ENCODE assay signal across 1 cellular context in the genomic region with DNA sequence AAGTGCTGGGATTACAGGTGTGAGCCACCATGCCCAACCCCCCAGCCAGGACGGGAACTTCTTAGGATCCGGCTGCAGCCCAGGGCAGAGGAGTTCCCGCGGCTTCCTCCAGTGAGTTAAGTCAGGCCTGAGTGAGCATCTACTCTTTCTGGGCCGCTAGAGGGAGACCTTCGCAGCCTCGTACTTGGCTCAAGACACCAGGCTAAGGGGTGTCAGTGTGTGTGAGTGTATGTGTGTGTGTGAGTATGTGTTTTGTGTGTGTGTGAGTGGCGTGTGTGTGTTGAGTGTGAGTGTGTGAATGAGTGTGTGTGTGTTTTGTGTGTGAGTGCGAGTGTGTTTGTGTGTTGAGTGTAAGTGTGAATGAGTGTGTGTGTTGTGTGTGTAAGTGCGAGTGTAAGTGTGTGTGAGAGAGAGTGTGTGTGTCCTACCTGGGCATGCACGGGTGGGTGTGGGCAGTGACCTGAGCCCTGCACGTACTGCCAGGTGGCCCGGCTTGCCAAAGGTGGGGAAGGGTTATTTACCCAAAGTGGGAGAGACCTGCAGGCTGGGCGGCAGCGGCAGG.
A peak's percentile ranks its signal among the peaks of the same experiment; 100 is the strongest.
TF ChIP-seq lines count a peak whose summit lies in the region.

No MANE protein-coding gene starts in this region.

TF ChIP-seq in K562, 482 proteins besides CTCF, POLR2A, EP300 and RAD21 (continued from another document and continues in another):
- TF ChIP-seq, protein P1, sequence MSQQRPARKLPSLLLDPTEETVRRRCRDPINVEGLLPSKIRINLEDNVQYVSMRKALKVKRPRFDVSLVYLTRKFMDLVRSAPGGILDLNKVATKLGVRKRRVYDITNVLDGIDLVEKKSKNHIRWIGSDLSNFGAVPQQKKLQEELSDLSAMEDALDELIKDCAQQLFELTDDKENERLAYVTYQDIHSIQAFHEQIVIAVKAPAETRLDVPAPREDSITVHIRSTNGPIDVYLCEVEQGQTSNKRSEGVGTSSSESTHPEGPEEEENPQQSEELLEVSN (IDR thresholded peaks at IDR 0.05; ENCODE audit: borderline replicate concordance in 1 of 2, extremely low read depth in 1 of 2, insufficient read depth in 1 of 2, insufficient read length in 1 of 2, low read depth in 1 of 2, low read length in 1 of 2, poor library complexity in 1 of 2, severe bottlenecking in 1 of 2), result no peak
- TF ChIP-seq, protein P2, sequence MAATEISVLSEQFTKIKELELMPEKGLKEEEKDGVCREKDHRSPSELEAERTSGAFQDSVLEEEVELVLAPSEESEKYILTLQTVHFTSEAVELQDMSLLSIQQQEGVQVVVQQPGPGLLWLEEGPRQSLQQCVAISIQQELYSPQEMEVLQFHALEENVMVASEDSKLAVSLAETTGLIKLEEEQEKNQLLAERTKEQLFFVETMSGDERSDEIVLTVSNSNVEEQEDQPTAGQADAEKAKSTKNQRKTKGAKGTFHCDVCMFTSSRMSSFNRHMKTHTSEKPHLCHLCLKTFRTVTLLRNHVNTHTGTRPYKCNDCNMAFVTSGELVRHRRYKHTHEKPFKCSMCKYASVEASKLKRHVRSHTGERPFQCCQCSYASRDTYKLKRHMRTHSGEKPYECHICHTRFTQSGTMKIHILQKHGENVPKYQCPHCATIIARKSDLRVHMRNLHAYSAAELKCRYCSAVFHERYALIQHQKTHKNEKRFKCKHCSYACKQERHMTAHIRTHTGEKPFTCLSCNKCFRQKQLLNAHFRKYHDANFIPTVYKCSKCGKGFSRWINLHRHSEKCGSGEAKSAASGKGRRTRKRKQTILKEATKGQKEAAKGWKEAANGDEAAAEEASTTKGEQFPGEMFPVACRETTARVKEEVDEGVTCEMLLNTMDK (IDR thresholded peaks at IDR 0.05; ENCODE audit: borderline replicate concordance, insufficient read depth, low read depth, low read length, poor library complexity, severe bottlenecking), result peak; percentile 78
- TF ChIP-seq SMAD4 (CRISPR knock-in tag; conservative IDR thresholded peaks at IDR 0.05) (no peak), HMG20B (CRISPR knock-in tag; IDR thresholded peaks at IDR 0.05) (no peak), KLF1 (tag; IDR thresholded peaks at IDR 0.05) (no peak), DNMT1 (IDR thresholded peaks at IDR 0.05) (peak; percentile 100; the same call in 1 of the 2 replicates), SMARCA4 (IDR thresholded peaks at IDR 0.05) (peak; percentile 89), SUPT5H (IDR thresholded peaks at IDR 0.05) (peak; percentile 50), ETS2 (tag; IDR thresholded peaks at IDR 0.05; ENCODE audit: borderline replicate concordance, poor library complexity, severe bottlenecking) (no peak), KHSRP (IDR thresholded peaks at IDR 0.05) (peak; percentile 53; the same call in 1 of the 2 replicates), ZNF699 (CRISPR knock-in tag; IDR thresholded peaks at IDR 0.05; ENCODE audit: insufficient replicate concordance) (no peak), ZSCAN29 (IDR thresholded peaks at IDR 0.05) (peak; percentile 41; the same call in 1 of the 2 replicates), CBFA2T3 (IDR thresholded peaks at IDR 0.05) (peak; percentile 50), CC2D1A (IDR thresholded peaks at IDR 0.05) (peak; percentile 94), ZNF644 (tag; IDR thresholded peaks at IDR 0.05; ENCODE audit: low read depth) (peak; percentile 60; the same call in 1 of the 2 replicates), ATF7 (IDR thresholded peaks at IDR 0.05) (peak; percentile 53; the same call in 1 of the 2 replicates), SNIP1 (IDR thresholded peaks at IDR 0.05; ENCODE audit: low read depth) (0 out of 2 replicates have a peak, but pooled peaks have one; percentile 56), NFIC (IDR thresholded peaks at IDR 0.05) (peak; percentile 79), MCM3 (IDR thresholded peaks at IDR 0.05) (peak; percentile 96), MIER1 (IDR thresholded peaks at IDR 0.05; ENCODE audit: low read depth) (peak; percentile 83; the same call in 1 of the 2 replicates), TBL1XR1 (IDR thresholded peaks at IDR 0.05; ENCODE audit: low read length in 2 of 2) (0 out of 4 replicates have a peak, but pooled peaks of 1 of the 2 experiments have one; percentile 20), SMARCE1 (IDR thresholded peaks at IDR 0.05) (peak; percentile 83), MTA1 (IDR thresholded peaks at IDR 0.05; ENCODE audit: borderline replicate concordance) (peak; percentile 90), GABPB1 (CRISPR knock-in tag; IDR thresholded peaks at IDR 0.05) (0 out of 2 replicates have a peak, but pooled peaks have one; percentile 18), NONO (IDR thresholded peaks at IDR 0.05; ENCODE audit: low read depth in 2 of 2, low read length in 1 of 2) (no peak), EGR1 (conservative IDR thresholded peaks at IDR 0.05) (no peak), ARID1B (IDR thresholded peaks at IDR 0.05) (peak; percentile 84), FOXM1 (IDR thresholded peaks at IDR 0.05; ENCODE audit: low read depth) (no peak), FOXM1 (CRISPR knock-in tag; IDR thresholded peaks at IDR 0.05; ENCODE audit: low read depth) (no peak), KAT8 (IDR thresholded peaks at IDR 0.05; ENCODE audit: low read depth) (no peak), STAG1 (CRISPR knock-in tag; IDR thresholded peaks at IDR 0.05; ENCODE audit: borderline replicate concordance) (0 out of 2 replicates have a peak, but pooled peaks have one; percentile 11), PRPF4 (IDR thresholded peaks at IDR 0.05; ENCODE audit: insufficient read depth, low read depth, low read length, poor library complexity, severe bottlenecking) (no peak), XRCC5 (IDR thresholded peaks at IDR 0.05; ENCODE audit: low read depth, low read length) (0 out of 2 replicates have a peak, but pooled peaks have one; percentile 61), ZNF830 (CRISPR knock-in tag; IDR thresholded peaks at IDR 0.05) (no peak), ZNF551 (CRISPR knock-in tag; IDR thresholded peaks at IDR 0.05) (no peak), ELF4 (CRISPR knock-in tag; IDR thresholded peaks at IDR 0.05) (peak; percentile 92; the same call in 1 of the 2 replicates)
- TF ChIP-seq, protein P3, sequence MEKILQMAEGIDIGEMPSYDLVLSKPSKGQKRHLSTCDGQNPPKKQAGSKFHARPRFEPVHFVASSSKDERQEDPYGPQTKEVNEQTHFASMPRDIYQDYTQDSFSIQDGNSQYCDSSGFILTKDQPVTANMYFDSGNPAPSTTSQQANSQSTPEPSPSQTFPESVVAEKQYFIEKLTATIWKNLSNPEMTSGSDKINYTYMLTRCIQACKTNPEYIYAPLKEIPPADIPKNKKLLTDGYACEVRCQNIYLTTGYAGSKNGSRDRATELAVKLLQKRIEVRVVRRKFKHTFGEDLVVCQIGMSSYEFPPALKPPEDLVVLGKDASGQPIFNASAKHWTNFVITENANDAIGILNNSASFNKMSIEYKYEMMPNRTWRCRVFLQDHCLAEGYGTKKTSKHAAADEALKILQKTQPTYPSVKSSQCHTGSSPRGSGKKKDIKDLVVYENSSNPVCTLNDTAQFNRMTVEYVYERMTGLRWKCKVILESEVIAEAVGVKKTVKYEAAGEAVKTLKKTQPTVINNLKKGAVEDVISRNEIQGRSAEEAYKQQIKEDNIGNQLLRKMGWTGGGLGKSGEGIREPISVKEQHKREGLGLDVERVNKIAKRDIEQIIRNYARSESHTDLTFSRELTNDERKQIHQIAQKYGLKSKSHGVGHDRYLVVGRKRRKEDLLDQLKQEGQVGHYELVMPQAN (IDR thresholded peaks at IDR 0.05; ENCODE audit: borderline replicate concordance), result peak; percentile 90
- TF ChIP-seq, protein P4, sequence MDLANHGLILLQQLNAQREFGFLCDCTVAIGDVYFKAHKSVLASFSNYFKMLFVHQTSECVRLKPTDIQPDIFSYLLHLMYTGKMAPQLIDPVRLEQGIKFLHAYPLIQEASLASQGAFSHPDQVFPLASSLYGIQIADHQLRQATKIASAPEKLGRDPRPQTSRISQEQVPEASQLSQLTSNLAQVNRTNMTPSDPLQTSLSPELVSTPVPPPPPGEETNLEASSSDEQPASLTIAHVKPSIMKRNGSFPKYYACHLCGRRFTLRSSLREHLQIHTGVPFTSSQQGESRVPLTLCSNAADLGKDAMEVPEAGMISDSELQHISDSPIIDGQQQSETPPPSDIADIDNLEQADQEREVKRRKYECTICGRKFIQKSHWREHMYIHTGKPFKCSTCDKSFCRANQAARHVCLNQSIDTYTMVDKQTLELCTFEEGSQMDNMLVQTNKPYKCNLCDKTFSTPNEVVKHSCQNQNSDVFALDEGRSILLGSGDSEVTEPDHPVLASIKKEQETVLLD (IDR thresholded peaks at IDR 0.05), result peak; percentile 91
- TF ChIP-seq, protein P5, sequence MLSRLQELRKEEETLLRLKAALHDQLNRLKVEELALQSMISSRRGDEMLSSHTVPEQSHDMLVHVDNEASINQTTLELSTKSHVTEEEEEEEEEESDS (CRISPR knock-in tag; IDR thresholded peaks at IDR 0.05), result no peak
- TF ChIP-seq, protein P6, sequence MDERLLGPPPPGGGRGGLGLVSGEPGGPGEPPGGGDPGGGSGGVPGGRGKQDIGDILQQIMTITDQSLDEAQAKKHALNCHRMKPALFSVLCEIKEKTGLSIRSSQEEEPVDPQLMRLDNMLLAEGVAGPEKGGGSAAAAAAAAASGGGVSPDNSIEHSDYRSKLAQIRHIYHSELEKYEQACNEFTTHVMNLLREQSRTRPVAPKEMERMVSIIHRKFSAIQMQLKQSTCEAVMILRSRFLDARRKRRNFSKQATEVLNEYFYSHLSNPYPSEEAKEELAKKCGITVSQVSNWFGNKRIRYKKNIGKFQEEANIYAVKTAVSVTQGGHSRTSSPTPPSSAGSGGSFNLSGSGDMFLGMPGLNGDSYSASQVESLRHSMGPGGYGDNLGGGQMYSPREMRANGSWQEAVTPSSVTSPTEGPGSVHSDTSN (CRISPR knock-in tag; IDR thresholded peaks at IDR 0.05; ENCODE audit: low read depth), result no peak
- TF ChIP-seq, protein P6 (tag; conservative IDR thresholded peaks at IDR 0.05; ENCODE audit: low read depth), result peak; percentile 66; the same call in 1 of the 2 replicates
- TF ChIP-seq, protein P7, sequence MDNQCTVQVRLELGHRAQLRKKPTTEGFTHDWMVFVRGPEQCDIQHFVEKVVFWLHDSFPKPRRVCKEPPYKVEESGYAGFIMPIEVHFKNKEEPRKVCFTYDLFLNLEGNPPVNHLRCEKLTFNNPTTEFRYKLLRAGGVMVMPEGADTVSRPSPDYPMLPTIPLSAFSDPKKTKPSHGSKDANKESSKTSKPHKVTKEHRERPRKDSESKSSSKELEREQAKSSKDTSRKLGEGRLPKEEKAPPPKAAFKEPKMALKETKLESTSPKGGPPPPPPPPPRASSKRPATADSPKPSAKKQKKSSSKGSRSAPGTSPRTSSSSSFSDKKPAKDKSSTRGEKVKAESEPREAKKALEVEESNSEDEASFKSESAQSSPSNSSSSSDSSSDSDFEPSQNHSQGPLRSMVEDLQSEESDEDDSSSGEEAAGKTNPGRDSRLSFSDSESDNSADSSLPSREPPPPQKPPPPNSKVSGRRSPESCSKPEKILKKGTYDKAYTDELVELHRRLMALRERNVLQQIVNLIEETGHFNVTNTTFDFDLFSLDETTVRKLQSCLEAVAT (IDR thresholded peaks at IDR 0.05), result peak; percentile 95 to 98
- TF ChIP-seq, protein P8, sequence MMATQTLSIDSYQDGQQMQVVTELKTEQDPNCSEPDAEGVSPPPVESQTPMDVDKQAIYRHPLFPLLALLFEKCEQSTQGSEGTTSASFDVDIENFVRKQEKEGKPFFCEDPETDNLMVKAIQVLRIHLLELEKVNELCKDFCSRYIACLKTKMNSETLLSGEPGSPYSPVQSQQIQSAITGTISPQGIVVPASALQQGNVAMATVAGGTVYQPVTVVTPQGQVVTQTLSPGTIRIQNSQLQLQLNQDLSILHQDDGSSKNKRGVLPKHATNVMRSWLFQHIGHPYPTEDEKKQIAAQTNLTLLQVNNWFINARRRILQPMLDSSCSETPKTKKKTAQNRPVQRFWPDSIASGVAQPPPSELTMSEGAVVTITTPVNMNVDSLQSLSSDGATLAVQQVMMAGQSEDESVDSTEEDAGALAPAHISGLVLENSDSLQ (IDR thresholded peaks at IDR 0.05), result peak; percentile 88
- TF ChIP-seq, protein P9, sequence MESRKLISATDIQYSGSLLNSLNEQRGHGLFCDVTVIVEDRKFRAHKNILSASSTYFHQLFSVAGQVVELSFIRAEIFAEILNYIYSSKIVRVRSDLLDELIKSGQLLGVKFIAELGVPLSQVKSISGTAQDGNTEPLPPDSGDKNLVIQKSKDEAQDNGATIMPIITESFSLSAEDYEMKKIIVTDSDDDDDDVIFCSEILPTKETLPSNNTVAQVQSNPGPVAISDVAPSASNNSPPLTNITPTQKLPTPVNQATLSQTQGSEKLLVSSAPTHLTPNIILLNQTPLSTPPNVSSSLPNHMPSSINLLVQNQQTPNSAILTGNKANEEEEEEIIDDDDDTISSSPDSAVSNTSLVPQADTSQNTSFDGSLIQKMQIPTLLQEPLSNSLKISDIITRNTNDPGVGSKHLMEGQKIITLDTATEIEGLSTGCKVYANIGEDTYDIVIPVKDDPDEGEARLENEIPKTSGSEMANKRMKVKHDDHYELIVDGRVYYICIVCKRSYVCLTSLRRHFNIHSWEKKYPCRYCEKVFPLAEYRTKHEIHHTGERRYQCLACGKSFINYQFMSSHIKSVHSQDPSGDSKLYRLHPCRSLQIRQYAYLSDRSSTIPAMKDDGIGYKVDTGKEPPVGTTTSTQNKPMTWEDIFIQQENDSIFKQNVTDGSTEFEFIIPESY (CRISPR knock-in tag; IDR thresholded peaks at IDR 0.05), result peak; percentile 63; the same call in 1 of the 2 replicates
- TF ChIP-seq, protein P10, sequence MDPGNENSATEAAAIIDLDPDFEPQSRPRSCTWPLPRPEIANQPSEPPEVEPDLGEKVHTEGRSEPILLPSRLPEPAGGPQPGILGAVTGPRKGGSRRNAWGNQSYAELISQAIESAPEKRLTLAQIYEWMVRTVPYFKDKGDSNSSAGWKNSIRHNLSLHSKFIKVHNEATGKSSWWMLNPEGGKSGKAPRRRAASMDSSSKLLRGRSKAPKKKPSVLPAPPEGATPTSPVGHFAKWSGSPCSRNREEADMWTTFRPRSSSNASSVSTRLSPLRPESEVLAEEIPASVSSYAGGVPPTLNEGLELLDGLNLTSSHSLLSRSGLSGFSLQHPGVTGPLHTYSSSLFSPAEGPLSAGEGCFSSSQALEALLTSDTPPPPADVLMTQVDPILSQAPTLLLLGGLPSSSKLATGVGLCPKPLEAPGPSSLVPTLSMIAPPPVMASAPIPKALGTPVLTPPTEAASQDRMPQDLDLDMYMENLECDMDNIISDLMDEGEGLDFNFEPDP (CRISPR knock-in tag; IDR thresholded peaks at IDR 0.05), result no peak
